In genomic region chr18:32092422-32093105, GRCh38 we compare ENCODE assay signal across 8 cellular contexts. TPM values are rescaled to one million over a fixed set of nuclear protein-coding genes. Genes with fewer than 3 reads are reported as not detected.
DNase-seq lines count a peak whose midpoint lies in the region; ATAC-seq and TF ChIP-seq lines count a peak whose summit lies in the region.

No MANE protein-coding gene starts in this region.

- DNase-seq in NCI-H1048 (lab: John Stamatoyannopoulos, UW): peak; percentile 94
- peak; percentile 52 for DNase-seq in SK-N-MC (ENCODE audit: low read depth, low spot score)
- DNase-seq in activated naive CD4-positive, alpha-beta T cell treated with anti-CD3 and anti-CD28 coated beads, Interleukin-2, amount 50 U/mL, for 72 hours (ENCODE audit: low spot score in 2 of 2): peak; percentile 98 to 100
- DNase-seq in glutamatergic neuron: peak; percentile 100
- DNase-seq in osteoblast (ENCODE audit: insufficient read length, low spot score, missing footprints): peak; percentile 99
- peak; percentile 95 for DNase-seq in thoracic aorta (ENCODE audit: low spot score)

- H3K27me3 Mint-ChIP-seq in glutamatergic neuron (ENCODE audit: unreplicated experiment): peaks cover 13% of the 10 kb centered on the region

- peaks cover 11% of the 10 kb centered on the region for H3K4me1 ChIP-seq in osteoblast (ENCODE audit: insufficient read depth, low read length)
- peaks cover 15 to 17% of the 10 kb centered on the region in 2 donors for H3K4me1 ChIP-seq in thoracic aorta (ENCODE audit: control insufficient read depth in 1 of 2, low read depth in 2 of 2)

- H3K79me2 ChIP-seq in osteoblast (ENCODE audit: insufficient read depth, low read length): peaks cover 50% of the 10 kb centered on the region

- H3K9ac ChIP-seq in SK-N-MC (ENCODE audit: insufficient read length): peak overlapping the region; percentile 96

- peak overlapping the region; percentile 98 to 99 for H3K27ac Mint-ChIP-seq in activated naive CD4-positive, alpha-beta T cell treated with anti-CD3 and anti-CD28 coated beads, Interleukin-2, amount 50 U/mL, for 72 hours
- peak overlapping the region; percentile 94 for H3K27ac Mint-ChIP-seq in glutamatergic neuron (ENCODE audit: unreplicated experiment)

- H3K4me3 Mint-ChIP-seq in glutamatergic neuron (ENCODE audit: unreplicated experiment): peak overlapping the region; percentile 99

- peaks cover 19% of the 10 kb centered on the region for H4K20me1 ChIP-seq in osteoblast (ENCODE audit: insufficient read depth, low read length)

- H3K4me3 ChIP-seq in GM08714 (ENCODE audit: low read length) (peak overlapping the region; percentile 90), SK-N-MC (peak overlapping the region; percentile 84), osteoblast (ENCODE audit: insufficient read depth, low read length) (peak overlapping the region; percentile 96), thoracic aorta (peak overlapping the region; percentile 95)

- H3K4me1 Mint-ChIP-seq in glutamatergic neuron (ENCODE audit: low read depth, unreplicated experiment): peaks cover 17% of the 10 kb centered on the region

- H3K4me2 ChIP-seq in osteoblast (ENCODE audit: insufficient read depth, low read length): peak overlapping the region; percentile 90

- H3K27ac ChIP-seq in SK-N-MC (peak overlapping the region; percentile 97), osteoblast (ENCODE audit: low read depth, low read length) (peak overlapping the region; percentile 74), thoracic aorta (peak overlapping the region; percentile 99 to 100)

- H3K9me3 ChIP-seq in SK-N-MC (ENCODE audit: low read depth, low read length): no peaks in the 10 kb centered on the region
- H3K9me3 ChIP-seq in osteoblast (ENCODE audit: low read depth, low read length): no peaks in the 10 kb centered on the region
- no peaks in the 10 kb centered on the region for H3K9me3 ChIP-seq in thoracic aorta

- H3K36me3 Mint-ChIP-seq in activated naive CD4-positive, alpha-beta T cell treated with anti-CD3 and anti-CD28 coated beads, Interleukin-2, amount 50 U/mL, for 72 hours: peaks cover 22 to 34% of the 10 kb centered on the region in 2 donors
- H3K36me3 Mint-ChIP-seq in glutamatergic neuron (ENCODE audit: unreplicated experiment): no peaks in the 10 kb centered on the region

- H3K27me3 ChIP-seq in osteoblast (ENCODE audit: insufficient read depth, low read length): no peaks in the 10 kb centered on the region
- no peaks in the 10 kb centered on the region for H3K27me3 ChIP-seq in thoracic aorta (replicated peaks; ENCODE audit: insufficient read depth)

- H3K36me3 ChIP-seq in SK-N-MC (ENCODE audit: insufficient read depth, low read length): peaks cover 33% of the 10 kb centered on the region
- peaks cover 5% of the 10 kb centered on the region for H3K36me3 ChIP-seq in osteoblast (ENCODE audit: insufficient read depth, low read length)
- H3K36me3 ChIP-seq in thoracic aorta: no peaks in the 10 kb centered on the region

- no peaks in the 10 kb centered on the region for H3K9me3 Mint-ChIP-seq in activated naive CD4-positive, alpha-beta T cell treated with anti-CD3 and anti-CD28 coated beads, Interleukin-2, amount 50 U/mL, for 72 hours
- peaks cover 7% of the 10 kb centered on the region for H3K9me3 Mint-ChIP-seq in glutamatergic neuron (ENCODE audit: unreplicated experiment)

- TF ChIP-seq CTCF in glutamatergic neuron (IDR thresholded peaks at IDR 0.05; ENCODE audit: partially characterized antibody, unreplicated experiment): no peak
- TF ChIP-seq CTCF in osteoblast (IDR thresholded peaks at IDR 0.05; ENCODE audit: extremely low read depth, low read depth, low read length): no peak
- TF ChIP-seq CTCF in thoracic aorta (IDR thresholded peaks at IDR 0.05): no peak

- peak; percentile 79 for ATAC-seq in HG02588 (IDR thresholded peaks at IDR 0.05; ENCODE audit: unreplicated experiment)
- ATAC-seq in activated naive CD4-positive, alpha-beta T cell treated with anti-CD3 and anti-CD28 coated beads, Interleukin-2, amount 50 U/mL, for 72 hours: peak; percentile 89 to 91
- peak; percentile 93 for ATAC-seq in thoracic aorta (ENCODE audit: insufficient number of reproducible peaks, low FRiP score, low read depth)

- H2AFZ ChIP-seq in osteoblast (ENCODE audit: low read length): peak overlapping the region; percentile 92

RNA-seq across cellular contexts. Expression of gene RNF138, which starts 0.9 kb away (rescaled TPM):
- total RNA-seq in activated naive CD4-positive, alpha-beta T cell treated with anti-CD3 and anti-CD28 coated beads, Interleukin-2, amount 50 U/mL, for 72 hours: 10 to 100 TPM; 58.8 to 64.7 TPM
- total RNA-seq in glutamatergic neuron (ENCODE audit: unreplicated experiment) (24.6 TPM), osteoblast (21.4 and 22.1 TPM in 2 replicates), thoracic aorta (10 to 100 TPM; 17.7 to 18.5 TPM)

Comparison
In these comparisons a context has a peak if more than half of its experiments do, and no peak if none do; other contexts are left out.
1. Peak in every context shown above with its lines: DNase-seq, ATAC-seq, H3K4me3 ChIP-seq and H3K27ac ChIP-seq.